24 cellular contexts compared by ENCODE assay signal in genomic region chr7:152112829-152113228, GRCh38.
DNase-seq lines count a peak whose midpoint lies in the region; ATAC-seq, FAIRE-seq and TF ChIP-seq lines count a peak whose summit lies in the region.
"Had no signal": no experiment of that assay in that cellular context is flagged by ENCODE, and none has a peak within 500 bp of the region (broad histone marks: within the 10 kb centered on the region; RNA-seq: fewer than 3 reads in every experiment).

No MANE protein-coding gene starts in this region.

- no peak for ATAC-seq in A549
- no peak for ATAC-seq in K562
- ATAC-seq: GM12878 had no signal

- no peak for TF ChIP-seq POLR2A in A549 (IDR thresholded peaks at IDR 0.05; ENCODE audit: low read length)
- no peak for TF ChIP-seq POLR2A in K562 (conservative IDR thresholded peaks at IDR 0.05)

- H2AFZ ChIP-seq in K562 (ENCODE audit: low read depth, low read length), result no peak overlapping the region

- TF ChIP-seq EP300 in A549 (IDR thresholded peaks at IDR 0.05) (no peak), K562 (IDR thresholded peaks at IDR 0.05; ENCODE audit: low read length) (no peak)

- H3K27me3 ChIP-seq in K562 (ENCODE audit: control insufficient read depth in 2 of 2, insufficient read depth in 2 of 2, low read length in 2 of 2), result no peaks in the 10 kb centered on the region; a peak in 1 of 5 replicates
- H3K27me3 ChIP-seq: BE2C, BLaER1 had no signal

- no peaks in the 10 kb centered on the region for H3K4me1 ChIP-seq in A549
- 0 out of 5 replicates have a peak, but pooled peaks cover 0 to 2% of the 10 kb centered on the region in 2 experiments for H3K4me1 ChIP-seq in K562 (replicated peaks in 1 of 2; ENCODE audit: control insufficient read depth in 2 of 2, insufficient read depth in 2 of 2, low read length in 2 of 2)
- H3K4me1 ChIP-seq: BE2C, BLaER1 had no signal

- H3K79me2 ChIP-seq in K562 (ENCODE audit: control insufficient read depth, insufficient read depth, low read length), result no peaks in the 10 kb centered on the region

- H3K4me3 ChIP-seq in A549 (no peak overlapping the region), K562 (no peak overlapping the region)
- H3K4me3 ChIP-seq: BLaER1, GM12878 had no signal

- no TSS peak for BruUV-seq in K562 (replicated peaks; lab: Mats Ljungman, UMichigan)

- no peak overlapping the region for H3K9ac ChIP-seq in K562 (ENCODE audit: insufficient read depth in 1 of 2, low read depth in 2 of 2, low read length in 2 of 2)
- H3K9ac ChIP-seq: BLaER1 had no signal

- H3K27ac ChIP-seq in A549 (no peak overlapping the region), K562 (ENCODE audit: extremely low read depth, low read depth, low read length) (no peak overlapping the region)
- H3K27ac ChIP-seq: BLaER1 had no signal

- in situ Hi-C loops in K562 (cut with MboI), result no loop called here

- H4K20me1 ChIP-seq in K562 (replicated peaks; ENCODE audit: control insufficient read depth, insufficient read depth, low read length), result no peaks in the 10 kb centered on the region
- H4K20me1 ChIP-seq: BLaER1 had no signal

- FAIRE-seq in A204.1 (lab: Jason Lieb, UNC) (peak; percentile 76), A549 (lab: Jason Lieb, UNC) (no peak), K562 (lab: Jason Lieb, UNC) (no peak)
- FAIRE-seq: GM12878, GM12892, GM18507 had no signal

- intact Hi-C loops in K562 (cut with micrococcal nuclease), result no loop called here

- no peaks in the 10 kb centered on the region for H3K9me3 ChIP-seq in A549
- no peaks in the 10 kb centered on the region for H3K9me3 ChIP-seq in K562 (replicated peaks; ENCODE audit: control insufficient read depth, insufficient read depth, low read depth, low read length)
- H3K9me3 ChIP-seq: BE2C, BLaER1 had no signal

- no peak overlapping the region for H3K4me2 ChIP-seq in A549
- H3K4me2 ChIP-seq in K562 (ENCODE audit: insufficient read depth, low read length), result no peak overlapping the region
- H3K4me2 ChIP-seq: BLaER1 had no signal

- DNase-seq in A549 (ENCODE audit: low read depth in 1 of 2, low spot score in 1 of 2), result no peak
- no peak for DNase-seq in K562 (ENCODE audit: extremely low read depth in 1 of 4, low spot score in 3 of 4)
- DNase-seq in HPDE6-E6E7 (ENCODE audit: extremely low spot score), result no peak
- no peak for DNase-seq in NCI-H1417 (lab: John Stamatoyannopoulos, UW)
- DNase-seq: 8988T; ACHN; BE2C; C1 segment of cervical spinal cord; CD4-positive, alpha-beta memory T cell; CD4-positive, CD25-positive, alpha-beta regulatory T cell; CD8-positive, alpha-beta memory T cell; COR-L47; DMS 273 treated with DMSO at 0.1 percent for 48 hours; DMS153; DMS53; DMS79; DND-41; EL; GDM1 had no signal

- no peak for TF ChIP-seq CTCF in A549 (IDR thresholded peaks at IDR 0.05)
- TF ChIP-seq CTCF in K562 (IDR thresholded peaks at IDR 0.05 in 2 of 3, conservative IDR thresholded peaks at IDR 0.05 in 1 of 3; ENCODE audit: insufficient read depth in 2 of 3, low read depth in 1 of 3, low read length in 3 of 3), result no peak

- POLR2A ChIA-PET in A549 (lab: Yijun Ruan, JAX) (no interaction called here), K562 (lab: Yijun Ruan, JAX) (interaction anchor here (0.7 to 0.8 kb wide), 3 partner anchors 8 to 811 kb away, joined by 3 read pairs; no protein-coding TSS in a partner anchor)

- peaks cover 39% of the 10 kb centered on the region; the same call in 2 of the 3 replicates for H3K36me3 ChIP-seq in K562 (ENCODE audit: control insufficient read depth, insufficient read depth, low read length)

- no peak for TF ChIP-seq RAD21 in A549 (conservative IDR thresholded peaks at IDR 0.05 in 1 of 2, IDR thresholded peaks at IDR 0.05 in 1 of 2)
- TF ChIP-seq RAD21 in K562 (CRISPR knock-in tag; conservative IDR thresholded peaks at IDR 0.05 in 1 of 2, IDR thresholded peaks at IDR 0.05 in 1 of 2), result no peak

- CTCF ChIA-PET in A549 (lab: Yijun Ruan, JAX), result interaction anchor here (0.6 kb wide), 1 partner anchor 37 kb away, joined by 3 read pairs; no protein-coding TSS in a partner anchor
- CTCF ChIA-PET in K562 (lab: Yijun Ruan, JAX; ENCODE audit: low intra/inter-chr PET ratio), result no interaction called here

- H3K9me1 ChIP-seq in K562 (ENCODE audit: control insufficient read depth, insufficient read depth, low read length), result no peaks in the 10 kb centered on the region

TF ChIP-seq in A549, 52 proteins besides CTCF, POLR2A, EP300 and RAD21:
- TF ChIP-seq MAFK (IDR thresholded peaks at IDR 0.05; ENCODE audit: partially characterized antibody), result peak; percentile 69
- TF ChIP-seq JUN (IDR thresholded peaks at IDR 0.05), result no peak
TF ChIP-seq in A549: peak in this region for 1.

TF ChIP-seq in K562, 482 proteins besides CTCF, POLR2A, EP300 and RAD21 (continues in another document):
- TF ChIP-seq THRAP3 (IDR thresholded peaks at IDR 0.05; ENCODE audit: borderline replicate concordance) (no peak), EZH2 (IDR thresholded peaks at IDR 0.05; ENCODE audit: borderline replicate concordance, low read depth, low read length) (no peak), HES1 (IDR thresholded peaks at IDR 0.05; ENCODE audit: low read depth) (no peak), SAFB2 (IDR thresholded peaks at IDR 0.05; ENCODE audit: borderline replicate concordance, low read depth, low read length, severe bottlenecking) (no peak), KAT2B (IDR thresholded peaks at IDR 0.05; ENCODE audit: low read depth, low read length) (no peak), MAFF (IDR thresholded peaks at IDR 0.05; ENCODE audit: low read length) (peak; percentile 48; the same call in 1 of the 2 replicates), MAFK (IDR thresholded peaks at IDR 0.05; ENCODE audit: low read length) (peak; percentile 62), C11orf30 (IDR thresholded peaks at IDR 0.05; ENCODE audit: low read depth) (peak; percentile 43; the same call in 1 of the 2 replicates), CREB1 (IDR thresholded peaks at IDR 0.05) (no peak), CREB1 (CRISPR knock-in tag; IDR thresholded peaks at IDR 0.05) (no peak), TAF1 (IDR thresholded peaks at IDR 0.05; ENCODE audit: control insufficient read depth, extremely low read depth, insufficient read depth, low read length, severe bottlenecking) (no peak), ZNF316 (IDR thresholded peaks at IDR 0.05) (peak; percentile 82), RBM25 (IDR thresholded peaks at IDR 0.05; ENCODE audit: low read depth, low read length, severe bottlenecking) (no peak)
